In the genomic region with DNA sequence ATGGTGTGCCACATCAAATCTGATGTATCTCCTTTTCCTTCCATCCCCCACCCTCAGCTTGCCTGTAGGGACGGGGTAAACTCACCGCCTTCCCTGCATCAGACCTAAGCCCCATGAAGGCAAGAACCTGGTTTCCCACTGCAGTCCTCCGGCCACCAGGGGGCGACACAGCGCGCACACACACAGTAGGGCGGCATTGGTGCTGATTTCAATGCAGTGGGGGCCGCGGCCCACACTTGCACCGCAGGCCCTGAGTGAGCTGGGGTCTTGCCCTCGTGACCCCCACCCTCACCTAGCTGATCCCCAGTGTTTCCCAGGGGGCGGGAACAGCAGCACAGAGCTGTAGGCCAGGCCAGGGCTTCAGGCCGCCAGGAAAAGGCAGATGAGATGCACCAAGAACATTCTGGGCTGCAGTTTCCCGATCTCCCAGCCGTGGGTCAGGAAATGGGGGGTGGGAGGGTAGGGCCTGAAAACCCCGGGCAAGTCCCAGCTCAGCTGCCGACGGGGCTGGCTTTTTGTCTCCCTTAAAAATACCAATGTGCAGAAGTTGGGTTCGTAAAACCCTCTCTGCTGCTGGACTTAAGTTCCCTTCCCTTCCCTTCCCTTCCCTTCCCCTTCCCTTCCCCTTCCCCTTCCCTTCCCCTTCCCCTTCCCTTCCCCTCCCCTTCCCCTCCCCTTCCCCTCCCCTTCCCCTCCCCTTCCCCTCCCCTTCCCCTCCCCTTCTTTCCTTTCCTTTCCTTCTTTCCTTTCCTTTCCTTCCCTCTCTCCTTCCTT, we compare ENCODE assay signal across 9 cellular contexts. TPM values are rescaled to one million over a fixed set of nuclear protein-coding genes. Genes with fewer than 3 reads are reported as not detected.
DNase-seq lines count a peak whose midpoint lies in the region; ATAC-seq, FAIRE-seq and TF ChIP-seq lines count a peak whose summit lies in the region.
"Had no signal": no experiment of that assay in that cellular context is flagged by ENCODE, and none has a peak within 500 bp of the region (broad histone marks: within the 10 kb centered on the region; RNA-seq: fewer than 3 reads in every experiment).

No MANE protein-coding gene starts in this region.

- no peak overlapping the region for H3K27ac Mint-ChIP-seq in endothelial cell (ENCODE audit: unreplicated experiment)
- H3K27ac Mint-ChIP-seq: brain had no signal

- H3K4me3 Mint-ChIP-seq in endothelial cell (ENCODE audit: unreplicated experiment), result no peak overlapping the region
- H3K4me3 Mint-ChIP-seq: brain had no signal

- ATAC-seq in GM21526 (IDR thresholded peaks at IDR 0.05; ENCODE audit: low FRiP score, unreplicated experiment) (no peak), HG03457 (IDR thresholded peaks at IDR 0.05; ENCODE audit: unreplicated experiment) (no peak)

- H3K27me3 Mint-ChIP-seq in endothelial cell (ENCODE audit: unreplicated experiment), result peaks cover 8% of the 10 kb centered on the region
- H3K27me3 Mint-ChIP-seq: brain had no signal

- no peak for TF ChIP-seq POLR2A in H54 (IDR thresholded peaks at IDR 0.05; ENCODE audit: low read depth, low read length)

- H3K9me3 Mint-ChIP-seq in endothelial cell (ENCODE audit: unreplicated experiment), result no peaks in the 10 kb centered on the region

- peak; percentile 52 for DNase-seq in H54 (ENCODE audit: insufficient read length, low spot score)
- peak; percentile 43 to 45 for DNase-seq in activated CD4-positive, alpha-beta T cell treated with anti-CD3 and anti-CD28 coated beads for 4 hours
- no peak for DNase-seq in endothelial cell (ENCODE audit: low spot score)
- DNase-seq in stimulated activated CD4-positive, alpha-beta T cell treated with anti-CD3 and anti-CD28 coated beads, TNF-alpha, amount 100 ng/mL, for 4 hours (ENCODE audit: low read depth in 3 of 3), result peak in 2 of 3 experiments; percentile 14 to 20
- no peak for DNase-seq in NCI-H2107 (lab: John Stamatoyannopoulos, UW)
- no peak for DNase-seq in NCI-H774 (lab: John Stamatoyannopoulos, UW)

- peak; percentile 70 for TF ChIP-seq CTCF in endothelial cell (IDR thresholded peaks at IDR 0.05; ENCODE audit: unreplicated experiment)

- no peak for FAIRE-seq in H54 (lab: Jason Lieb, UNC)

- peaks cover 6% of the 10 kb centered on the region for H3K4me1 Mint-ChIP-seq in endothelial cell (ENCODE audit: unreplicated experiment)

- H3K36me3 Mint-ChIP-seq in endothelial cell (ENCODE audit: low read depth, unreplicated experiment), result peaks cover 6% of the 10 kb centered on the region
- H3K36me3 Mint-ChIP-seq: brain had no signal

RNA-seq across cellular contexts. Expression of a gene that starts 19.5 kb away (rescaled TPM):
- total RNA-seq in endothelial cell (ENCODE audit: unreplicated experiment), result not detected

RNA-seq across cellular contexts. Expression of a gene that starts 46.5 kb away (rescaled TPM):
- total RNA-seq in endothelial cell (ENCODE audit: unreplicated experiment), result 0.08 TPM

RNA-seq across cellular contexts. Expression of a gene that starts 55.1 kb away (rescaled TPM):
- total RNA-seq in endothelial cell (ENCODE audit: unreplicated experiment), result 5.9 TPM

Comparison
In these comparisons a context has a peak if more than half of its experiments do, and no peak if none do; other contexts are left out.
1. DNase-seq: peak in H54 (single experiment), activated CD4-positive, alpha-beta T cell treated with anti-CD3 and anti-CD28 coated beads for 4 hours (2 of 2) and stimulated activated CD4-positive, alpha-beta T cell treated with anti-CD3 and anti-CD28 coated beads, TNF-alpha, amount 100 ng/mL, for 4 hours (2 of 3); none in endothelial cell (single experiment), NCI-H2107 (single experiment) and NCI-H774 (single experiment).